In genomic region chr1:21647431-21648373, GRCh38 we compare ENCODE assay signal across 1 cellular context.
A peak's percentile ranks its signal among the peaks of the same experiment; 100 is the strongest.
TF ChIP-seq lines count a peak whose summit lies in the region.

No MANE protein-coding gene starts in this region.

TF ChIP-seq in K562, 482 proteins besides CTCF, POLR2A, EP300 and RAD21 (continued from another document and continues in another):
- TF ChIP-seq ZNF318 (IDR thresholded peaks at IDR 0.05; ENCODE audit: borderline replicate concordance in 1 of 2, low read depth in 1 of 2) (no peak), DACH1 (IDR thresholded peaks at IDR 0.05; ENCODE audit: partially characterized antibody) (peak; percentile 86), NR4A1 (CRISPR knock-in tag; IDR thresholded peaks at IDR 0.05) (0 out of 2 replicates have a peak, but pooled peaks have one; percentile 83), NR4A1 (tag; IDR thresholded peaks at IDR 0.05) (peak; percentile 74; the same call in 1 of the 2 replicates), NFE2L1 (tag; IDR thresholded peaks at IDR 0.05; ENCODE audit: borderline replicate concordance, low read depth) (no peak), MTA2 (IDR thresholded peaks at IDR 0.05; ENCODE audit: low read depth) (no peak), RBM39 (optimal IDR thresholded peaks at IDR 0.05; ENCODE audit: low read depth, low read length) (no peak), ZNF24 (IDR thresholded peaks at IDR 0.05) (peak; percentile 78), FOXM1 (IDR thresholded peaks at IDR 0.05; ENCODE audit: low read depth) (peak; percentile 33; the same call in 1 of the 2 replicates), FOXM1 (CRISPR knock-in tag; IDR thresholded peaks at IDR 0.05; ENCODE audit: low read depth) (peak; percentile 97), CBX8 (IDR thresholded peaks at IDR 0.05; ENCODE audit: borderline replicate concordance, extremely low read depth, low read depth, low read length, poor library complexity, severe bottlenecking) (no peak), USF1 (CRISPR knock-in tag; IDR thresholded peaks at IDR 0.05) (peak; percentile 68; the same call in 1 of the 2 replicates), RBM14 (IDR thresholded peaks at IDR 0.05; ENCODE audit: borderline replicate concordance, insufficient read depth, low read depth, low read length) (no peak), POU5F1 (IDR thresholded peaks at IDR 0.05; ENCODE audit: borderline replicate concordance, low read depth, low read length, partially characterized antibody) (no peak), TFAP4 (CRISPR knock-in tag; IDR thresholded peaks at IDR 0.05; ENCODE audit: borderline replicate concordance) (peak; percentile 100), CEBPG (CRISPR knock-in tag; IDR thresholded peaks at IDR 0.05) (peak; percentile 98), CEBPG (tag; conservative IDR thresholded peaks at IDR 0.05 in 1 of 2, IDR thresholded peaks at IDR 0.05 in 1 of 2) (peak; percentile 83 to 84), TCF7 (IDR thresholded peaks at IDR 0.05; ENCODE audit: borderline replicate concordance) (peak; percentile 57; the same call in 1 of the 2 replicates), SRSF7 (optimal IDR thresholded peaks at IDR 0.05; ENCODE audit: low read depth, low read length) (no peak), CTCFL (IDR thresholded peaks at IDR 0.05; ENCODE audit: borderline replicate concordance, insufficient read depth, low read depth, low read length, poor library complexity, severe bottlenecking) (no peak), HCFC1 (IDR thresholded peaks at IDR 0.05; ENCODE audit: low read depth, low read length) (peak; percentile 72), ZNF778 (CRISPR knock-in tag; IDR thresholded peaks at IDR 0.05) (no peak), SMAD4 (CRISPR knock-in tag; conservative IDR thresholded peaks at IDR 0.05) (peak; percentile 80), SMC3 (conservative IDR thresholded peaks at IDR 0.05; ENCODE audit: insufficient read depth, low read depth, low read length) (0 out of 2 replicates have a peak, but pooled peaks have one; percentile 7), HDAC8 (tag; IDR thresholded peaks at IDR 0.05) (peak; percentile 59), XRCC5 (IDR thresholded peaks at IDR 0.05; ENCODE audit: low read depth, low read length) (peak; percentile 98), ZBTB33 (CRISPR knock-in tag; IDR thresholded peaks at IDR 0.05) (peak; percentile 92), CBX3 (IDR thresholded peaks at IDR 0.05; ENCODE audit: borderline replicate concordance in 1 of 2, low read length in 2 of 2) (peak in 1 of 2 experiments; percentile 95; a peak in 2 of 3 replicates), MBD2 (IDR thresholded peaks at IDR 0.05; ENCODE audit: borderline replicate concordance, low read depth) (peak; percentile 52; the same call in 1 of the 2 replicates), ID3 (CRISPR knock-in tag; IDR thresholded peaks at IDR 0.05) (no peak), ID3 (tag; IDR thresholded peaks at IDR 0.05) (0 out of 2 replicates have a peak, but pooled peaks have one; percentile 67), NEUROD1 (IDR thresholded peaks at IDR 0.05; ENCODE audit: borderline replicate concordance, low read depth, low read length, partially characterized antibody) (peak; percentile 61), DEAF1 (CRISPR knock-in tag; IDR thresholded peaks at IDR 0.05) (peak; percentile 4; the same call in 1 of the 2 replicates), ZC3H8 (IDR thresholded peaks at IDR 0.05) (no peak), FOXA1 (IDR thresholded peaks at IDR 0.05; ENCODE audit: borderline replicate concordance) (no peak), HDAC1 (IDR thresholded peaks at IDR 0.05) (peak in 1 of 2 experiments; percentile 99; a peak in 2 of 4 replicates), VEZF1 (CRISPR knock-in tag; IDR thresholded peaks at IDR 0.05) (peak; percentile 89), ZC3H4 (CRISPR knock-in tag; IDR thresholded peaks at IDR 0.05; ENCODE audit: borderline replicate concordance) (no peak), RNF2 (IDR thresholded peaks at IDR 0.05) (peak; percentile 42; the same call in 1 of the 2 replicates), FOXA3 (CRISPR knock-in tag; conservative IDR thresholded peaks at IDR 0.05 in 1 of 2, IDR thresholded peaks at IDR 0.05 in 1 of 2) (peak in 1 of 2 experiments; percentile 85; a peak in 2 of 4 replicates), BDP1 (IDR thresholded peaks at IDR 0.05; ENCODE audit: insufficient read depth, insufficient read length) (no peak), ZNF740 (CRISPR knock-in tag; IDR thresholded peaks at IDR 0.05) (peak; percentile 85), ZNF740 (tag; IDR thresholded peaks at IDR 0.05) (no peak; a peak in 1 of 4 replicates)
